ENCODE assay signal across 23 cellular contexts in the genomic region with DNA sequence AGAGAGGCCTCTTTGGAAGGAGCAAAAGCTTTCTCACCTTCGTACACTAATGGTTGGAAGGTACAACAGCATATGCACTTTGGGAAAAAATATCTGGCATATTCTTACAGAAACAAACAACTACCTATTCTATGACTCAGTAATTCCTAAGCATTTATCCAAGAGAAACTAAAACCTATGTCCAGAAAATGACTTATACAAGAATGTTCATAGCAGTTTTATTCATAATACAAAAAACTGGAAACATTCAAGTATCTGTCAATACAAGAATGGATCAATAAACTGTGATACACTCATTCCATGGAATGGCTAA. TPM values are rescaled to one million over a fixed set of nuclear protein-coding genes. Genes with fewer than 3 reads are reported as not detected.
DNase-seq lines count a peak whose midpoint lies in the region; TF ChIP-seq lines count a peak whose summit lies in the region.
"Had no signal": no experiment of that assay in that cellular context is flagged by ENCODE, and none has a peak within 500 bp of the region (broad histone marks: within the 10 kb centered on the region; RNA-seq: fewer than 3 reads in every experiment).

No MANE protein-coding gene starts in this region.

- no peaks in the 10 kb centered on the region for H3K9me3 Mint-ChIP-seq in neural progenitor cell
- H3K9me3 Mint-ChIP-seq: CD4-positive, CD25-positive, alpha-beta regulatory T cell; GM23338 had no signal

- peaks cover 19% of the 10 kb centered on the region for H3K36me3 ChIP-seq in SJCRH30
- H3K36me3 ChIP-seq in neural progenitor cell: no peaks in the 10 kb centered on the region

- H3K4me1 Mint-ChIP-seq in neural progenitor cell: no peaks in the 10 kb centered on the region
- H3K4me1 Mint-ChIP-seq: CD4-positive, CD25-positive, alpha-beta regulatory T cell; GM23338 had no signal

- H3K9ac ChIP-seq in neural progenitor cell: peak overlapping the region; percentile 1

- H3K27me3 Mint-ChIP-seq in neural progenitor cell (ENCODE audit: insufficient read depth, low read depth): no peaks in the 10 kb centered on the region
- H3K27me3 Mint-ChIP-seq: CD4-positive, CD25-positive, alpha-beta regulatory T cell had no signal

- no peak overlapping the region for H3K4me3 Mint-ChIP-seq in neural progenitor cell
- H3K4me3 Mint-ChIP-seq: CD4-positive, CD25-positive, alpha-beta regulatory T cell; GM23338 had no signal

- H3K27me3 ChIP-seq in SJCRH30 (no peaks in the 10 kb centered on the region), neural progenitor cell (no peaks in the 10 kb centered on the region)
- H3K27me3 ChIP-seq: SJSA1 had no signal

- TF ChIP-seq CTCF in fibroblast of the aortic adventitia (IDR thresholded peaks at IDR 0.05; ENCODE audit: insufficient read depth, low read length): no peak
- TF ChIP-seq CTCF in neural progenitor cell (IDR thresholded peaks at IDR 0.05): no peak

- no peaks in the 10 kb centered on the region for H3F3A ChIP-seq in neural progenitor cell (ENCODE audit: low read depth)

- no peak overlapping the region for H3K27ac Mint-ChIP-seq in neural progenitor cell
- H3K27ac Mint-ChIP-seq: CD4-positive, CD25-positive, alpha-beta regulatory T cell; GM23338 had no signal

- peak overlapping the region; percentile 54 for H3K27ac ChIP-seq in SJCRH30
- H3K27ac ChIP-seq in neural progenitor cell: no peak overlapping the region
- H3K27ac ChIP-seq: A549, PC-9, SJSA1 had no signal

- H3K9me3 ChIP-seq in SJCRH30 (replicated peaks): no peaks in the 10 kb centered on the region
- H3K9me3 ChIP-seq in neural progenitor cell (ENCODE audit: low read depth): no peaks in the 10 kb centered on the region
- H3K9me3 ChIP-seq: A549, HAP-1, SJSA1 had no signal

- no peak overlapping the region for H2AFZ ChIP-seq in neural progenitor cell (replicated peaks)
- H2AFZ ChIP-seq: GM23338, PC-9 had no signal

- H4K20me1 ChIP-seq in neural progenitor cell (ENCODE audit: low read depth): peaks cover 28% of the 10 kb centered on the region

- H3K36me3 Mint-ChIP-seq in neural progenitor cell: no peaks in the 10 kb centered on the region
- H3K36me3 Mint-ChIP-seq: CD4-positive, CD25-positive, alpha-beta regulatory T cell had no signal

- peak; percentile 1 for DNase-seq in ELR (ENCODE audit: low read depth)
- DNase-seq in SJCRH30: no peak
- peak; percentile 44 for DNase-seq in fibroblast of the aortic adventitia (ENCODE audit: low read depth)
- DNase-seq in neural progenitor cell (ENCODE audit: low spot score): no peak
- DNase-seq in Ammon's horn (ENCODE audit: low spot score): no peak
- no peak for DNase-seq in stimulated activated CD4-positive, alpha-beta T cell treated with anti-CD3 and anti-CD28 coated beads, Interleukin-4, amount 100 ng/mL, for 24 hours
- no peak for DNase-seq in mesenteric fat pad (ENCODE audit: low spot score)
- no peak for DNase-seq in stimulated activated CD4-positive, alpha-beta T cell treated with anti-CD3 and anti-CD28 coated beads, Interleukin-4, amount 100 ng/mL, for 1 hour
- DNase-seq: CD4-positive, CD25-positive, alpha-beta regulatory T cell; MV-4-11; NCI-H1105; NCI-H146; NCI-H1930; NCI-H2107; NCI-H446; NCI-H524 treated with DMSO at 0.1 percent for 48 hours; NCI-H82; NK-92 treated with Interleukin-12 subunit alpha and Interleukin-12 subunit beta, amount 100 ng/mL, for 24 hours had no signal

- peaks cover 12% of the 10 kb centered on the region for H3K4me1 ChIP-seq in SJCRH30
- no peaks in the 10 kb centered on the region for H3K4me1 ChIP-seq in neural progenitor cell
- H3K4me1 ChIP-seq: HAP-1, SJSA1 had no signal

- no peak overlapping the region for H3K4me3 ChIP-seq in SJCRH30
- H3K4me3 ChIP-seq in fibroblast of the aortic adventitia (ENCODE audit: low read depth, low read length): no peak overlapping the region
- no peak overlapping the region for H3K4me3 ChIP-seq in neural progenitor cell
- H3K4me3 ChIP-seq: A549, GM23338, HAP-1, PC-9, SJSA1 had no signal

- H3K4me2 ChIP-seq in neural progenitor cell: no peak overlapping the region
- H3K4me2 ChIP-seq: A549, GM23338, PC-9 had no signal

- peaks cover 18% of the 10 kb centered on the region for H3K79me2 ChIP-seq in neural progenitor cell (ENCODE audit: low read depth)

RNA-seq across cellular contexts. Expression of a gene that starts 8.2 kb away (rescaled TPM):
- total RNA-seq in SJCRH30 (2014; rRNA removed; shearing (Covaris generic)): 63.4 and 65.6 TPM in 2 replicates
- 36.7 and 63.1 TPM in 2 replicates for total RNA-seq in fibroblast of the aortic adventitia (ENCODE audit: low replicate concordance)
- 54.9 and 69.9 TPM in 2 replicates for total RNA-seq in neural progenitor cell (ENCODE audit: low replicate concordance)
- total RNA-seq in mesenteric fat pad: 25.8 TPM

Comparison
In these comparisons a context has a peak if more than half of its experiments do, and no peak if none do; other contexts are left out.
1. DNase-seq: peak in ELR (single experiment) and fibroblast of the aortic adventitia (single experiment); none in SJCRH30 (0 of 2), neural progenitor cell (single experiment), Ammon's horn (single experiment), stimulated activated CD4-positive, alpha-beta T cell treated with anti-CD3 and anti-CD28 coated beads, Interleukin-4, amount 100 ng/mL, for 24 hours (single experiment), mesenteric fat pad (single experiment) and stimulated activated CD4-positive, alpha-beta T cell treated with anti-CD3 and anti-CD28 coated beads, Interleukin-4, amount 100 ng/mL, for 1 hour (single experiment).